ENCODE assay signal across 10 cellular contexts in the genomic region with DNA sequence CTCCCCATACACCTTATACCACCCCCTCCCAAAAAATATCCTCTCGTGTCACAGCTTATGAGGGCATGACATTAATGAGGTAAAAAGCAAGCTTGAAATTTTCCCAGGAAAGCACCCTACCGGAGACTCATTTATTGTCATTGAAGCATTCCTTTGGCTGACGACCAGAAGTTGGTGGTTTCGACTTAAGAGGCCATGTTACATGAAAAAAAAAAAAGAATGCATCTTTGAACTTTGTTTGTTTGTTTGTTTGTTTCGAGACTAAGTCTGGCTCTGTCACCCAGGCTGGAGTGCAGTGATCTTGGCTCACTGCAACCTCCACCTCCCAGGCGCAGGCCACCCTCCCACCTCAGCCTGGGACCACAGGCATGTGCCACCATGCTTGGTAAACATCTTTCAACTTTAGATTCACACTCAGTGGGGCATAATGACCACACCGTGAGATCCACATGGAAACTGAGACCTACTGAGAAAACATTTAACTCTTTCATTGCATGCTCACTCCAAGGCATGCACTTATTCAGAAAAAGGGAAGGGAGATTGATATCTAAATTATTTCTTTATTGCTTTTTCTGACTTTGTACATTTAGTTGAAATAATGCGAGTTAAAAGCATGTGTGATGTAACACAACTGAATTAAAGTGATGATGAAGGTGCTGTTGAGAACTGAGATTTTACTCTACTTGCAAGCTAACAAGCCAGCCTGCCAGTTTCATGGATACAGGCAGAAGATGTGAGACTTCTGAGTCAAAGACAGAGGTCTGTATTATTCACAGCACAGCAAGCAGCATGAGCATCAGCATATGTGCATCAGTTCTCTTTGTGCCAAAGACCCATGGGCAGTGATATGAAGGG. TPM values are rescaled to one million over a fixed set of nuclear protein-coding genes. Genes with fewer than 3 reads are reported as not detected.
DNase-seq lines count a peak whose midpoint lies in the region; ATAC-seq lines count a peak whose summit lies in the region.
"Had no signal": no experiment of that assay in that cellular context is flagged by ENCODE, and none has a peak within 500 bp of the region (broad histone marks: within the 10 kb centered on the region; RNA-seq: fewer than 3 reads in every experiment).

No MANE protein-coding gene starts in this region.

- H3K27me3 Mint-ChIP-seq in activated naive CD4-positive, alpha-beta T cell treated with anti-CD3 and anti-CD28 coated beads, Interleukin-2, amount 10 ng/mL, durations not matched to agents 7 days and 5 days: peaks cover 9% of the 10 kb centered on the region
- H3K27me3 Mint-ChIP-seq in naive thymus-derived CD4-positive, alpha-beta T cell: peaks cover 0 to 2% (median 0%) of the 10 kb centered on the region in 5 donors

- H3K9me3 Mint-ChIP-seq in activated naive CD4-positive, alpha-beta T cell treated with anti-CD3 and anti-CD28 coated beads, Interleukin-2, amount 10 ng/mL, durations not matched to agents 7 days and 5 days: no peaks in the 10 kb centered on the region
- peaks cover 0 to 4% (median 0%) of the 10 kb centered on the region in 11 donors for H3K9me3 Mint-ChIP-seq in naive thymus-derived CD4-positive, alpha-beta T cell

- intact Hi-C loops in naive thymus-derived CD4-positive, alpha-beta T cell (cut with micrococcal nuclease): no loop called here

- H3K27me3 ChIP-seq in naive thymus-derived CD4-positive, alpha-beta T cell (ENCODE audit: control insufficient read depth in 2 of 2, insufficient read depth in 2 of 2, low read length in 2 of 2): no peaks in the 10 kb centered on the region

- H3K4me3 ChIP-seq in naive thymus-derived CD4-positive, alpha-beta T cell (ENCODE audit: low read length): no peak overlapping the region

- H3K27ac Mint-ChIP-seq in activated naive CD4-positive, alpha-beta T cell treated with anti-CD3 and anti-CD28 coated beads, Interleukin-2, amount 10 ng/mL, durations not matched to agents 7 days and 5 days: peak overlapping the region; percentile 40
- H3K27ac Mint-ChIP-seq in naive thymus-derived CD4-positive, alpha-beta T cell: peak overlapping the region in 3 of 9 donors; percentile 29 to 84 (median 72)

- H3K36me3 ChIP-seq in naive thymus-derived CD4-positive, alpha-beta T cell (ENCODE audit: control insufficient read depth in 2 of 3, insufficient read depth in 3 of 3, low read length in 3 of 3): no peaks in the 10 kb centered on the region

- POLR2A ChIA-PET in naive thymus-derived CD4-positive, alpha-beta T cell (lab: Charles Lee): no interaction called here

- no peak overlapping the region for H3K4me3 Mint-ChIP-seq in activated naive CD4-positive, alpha-beta T cell treated with anti-CD3 and anti-CD28 coated beads, Interleukin-2, amount 10 ng/mL, durations not matched to agents 7 days and 5 days
- H3K4me3 Mint-ChIP-seq in naive thymus-derived CD4-positive, alpha-beta T cell: peak overlapping the region in 1 of 10 donors; percentile 37

- H3K9me3 ChIP-seq in naive thymus-derived CD4-positive, alpha-beta T cell (ENCODE audit: control insufficient read depth in 2 of 3, low read length in 3 of 3): no peaks in the 10 kb centered on the region

- CTCF ChIA-PET in activated naive CD4-positive, alpha-beta T cell treated with anti-CD3 and anti-CD28 coated beads, Interleukin-2, amount 10 ng/mL, durations not matched to agents 7 days and 5 days (lab: Charles Lee): no interaction called here
- CTCF ChIA-PET in naive thymus-derived CD4-positive, alpha-beta T cell (lab: Charles Lee): no interaction called here

- peak; percentile 33 for ATAC-seq in HG02623 (IDR thresholded peaks at IDR 0.05; ENCODE audit: unreplicated experiment)
- ATAC-seq in stimulated activated naive CD8-positive, alpha-beta T cell treated with anti-CD3 and anti-CD28 coated beads, Interleukin-15, Interleukin-2, amounts not matched to agents 100 U/mL and 50 U/mL, for 24 hours: peak; percentile 45
- ATAC-seq in naive thymus-derived CD4-positive, alpha-beta T cell: no peak

- DNase-seq in activated naive CD4-positive, alpha-beta T cell treated with anti-CD3 and anti-CD28 coated beads, Interleukin-2, amount 10 ng/mL, durations not matched to agents 7 days and 5 days: no peak
- DNase-seq in activated naive CD4-positive, alpha-beta T cell (lab: John Stamatoyannopoulos, UW): no peak
- DNase-seq in RPMI7951 (ENCODE audit: low read depth) (peak; percentile 60), NCI-H1105 treated with DMSO at 0.1 percent for 48 hours (lab: John Stamatoyannopoulos, UW) (no peak)
- no peak for DNase-seq in stimulated activated naive CD8-positive, alpha-beta T cell treated with anti-CD3 and anti-CD28 coated beads, Interleukin-15, Interleukin-2, amounts not matched to agents 100 U/mL and 50 U/mL, for 24 hours
- no peak for DNase-seq in central memory CD4-positive, alpha-beta T cell
- no peak for DNase-seq in naive thymus-derived CD4-positive, alpha-beta T cell
- DNase-seq: NCI-H748 treated with DMSO at 0.1 percent for 48 hours had no signal

- peaks cover 44% of the 10 kb centered on the region for H3K4me1 Mint-ChIP-seq in activated naive CD4-positive, alpha-beta T cell treated with anti-CD3 and anti-CD28 coated beads, Interleukin-2, amount 10 ng/mL, durations not matched to agents 7 days and 5 days
- peaks cover 7 to 38% (median 32%) of the 10 kb centered on the region in 7 donors for H3K4me1 Mint-ChIP-seq in naive thymus-derived CD4-positive, alpha-beta T cell

- peaks cover 2% of the 10 kb centered on the region for H3K36me3 Mint-ChIP-seq in activated naive CD4-positive, alpha-beta T cell treated with anti-CD3 and anti-CD28 coated beads, Interleukin-2, amount 10 ng/mL, durations not matched to agents 7 days and 5 days
- peaks cover 0 to 8% (median 0%) of the 10 kb centered on the region in 5 donors for H3K36me3 Mint-ChIP-seq in naive thymus-derived CD4-positive, alpha-beta T cell

- H3K4me1 ChIP-seq in naive thymus-derived CD4-positive, alpha-beta T cell (ENCODE audit: control insufficient read depth in 2 of 2, insufficient read depth in 2 of 2, low read length in 2 of 2): peaks cover 0 to 14% of the 10 kb centered on the region in 2 donors

- no peak overlapping the region for H3K27ac ChIP-seq in naive thymus-derived CD4-positive, alpha-beta T cell (ENCODE audit: low read depth, low read length)
- H3K27ac ChIP-seq: C4-2B had no signal

RNA-seq across cellular contexts. Expression of gene RAB14, which starts 5.1 kb away (rescaled TPM):
- 25.1 and 34.5 TPM in 2 replicates for total RNA-seq in RPMI7951 (2014; rRNA removed; shearing (Covaris generic))
- total RNA-seq in naive thymus-derived CD4-positive, alpha-beta T cell: 10 to 100 TPM; 43.9 to 66.5 (median 60.7) TPM
- 10 to 100 TPM; 30.5 to 38.7 TPM for polyA plus RNA-seq in naive thymus-derived CD4-positive, alpha-beta T cell
